In genomic region chr6:17947574-17947973, GRCh38 we compare ENCODE assay signal across 6 cellular contexts. TPM values are rescaled to one million over a fixed set of nuclear protein-coding genes. Genes with fewer than 3 reads are reported as not detected.
DNase-seq lines count a peak whose midpoint lies in the region; ATAC-seq, FAIRE-seq and TF ChIP-seq lines count a peak whose summit lies in the region.
"Not testable (repeated sequence)": the region's sequence is repeated elsewhere in the genome, so short reads cannot be mapped to it uniquely, and the experiment has no call there.
"Had no signal": no experiment of that assay in that cellular context is flagged by ENCODE, and none has a peak within 500 bp of the region (broad histone marks: within the 10 kb centered on the region; RNA-seq: fewer than 3 reads in every experiment).

No MANE protein-coding gene starts in this region.

- not testable (repeated sequence) for H3K9me3 ChIP-seq in esophagus muscularis mucosa; kidney (ENCODE audit: control insufficient read depth in 1 of 2, low read length in 2 of 2); psoas muscle; tibial artery

- H3K9ac ChIP-seq in kidney (ENCODE audit: low read length in 2 of 2): not testable (repeated sequence)

- not testable (repeated sequence) for H3K36me3 ChIP-seq in esophagus muscularis mucosa; kidney (ENCODE audit: control insufficient read depth in 1 of 2, insufficient read depth in 2 of 2, low read length in 2 of 2); psoas muscle (ENCODE audit: insufficient read depth in 1 of 2, low read depth in 1 of 2); tibial artery

- H3K36me3 Mint-ChIP-seq in chondrocyte (ENCODE audit: low read depth): not testable (repeated sequence)

- H3K4me3 ChIP-seq in esophagus muscularis mucosa; kidney (ENCODE audit: low read length in 2 of 2); psoas muscle; tibial artery: not testable (repeated sequence)

- not testable (repeated sequence) for TF ChIP-seq CTCF in chondrocyte (IDR thresholded peaks at IDR 0.05); esophagus muscularis mucosa (IDR thresholded peaks at IDR 0.05); kidney (IDR thresholded peaks at IDR 0.05; ENCODE audit: borderline replicate concordance, extremely low read depth, insufficient read depth); psoas muscle (IDR thresholded peaks at IDR 0.05); tibial artery (IDR thresholded peaks at IDR 0.05)

- not testable (repeated sequence) for DNase-seq in chondrocyte (ENCODE audit: low spot score); esophagus muscularis mucosa (ENCODE audit: extremely low spot score); psoas muscle; tibial artery
- peak; percentile 11 for DNase-seq in kidney

- not testable (repeated sequence) for ATAC-seq in psoas muscle

- not testable (repeated sequence) for TF ChIP-seq EP300 in esophagus muscularis mucosa (IDR thresholded peaks at IDR 0.05)

- H3K4me3 Mint-ChIP-seq in chondrocyte (ENCODE audit: unreplicated experiment): not testable (repeated sequence)

- H3K4me1 ChIP-seq in esophagus muscularis mucosa: peaks cover 32 to 70% (median 57%) of the 10 kb centered on the region in 4 donors
- H3K4me1 ChIP-seq in kidney (ENCODE audit: control insufficient read depth in 1 of 2, insufficient read depth in 1 of 2, low read depth in 1 of 2, low read length in 2 of 2): not testable (repeated sequence)
- H3K4me1 ChIP-seq in psoas muscle: peaks cover 49% of the 10 kb centered on the region
- peaks cover 0 to 76% (median 15%) of the 10 kb centered on the region in 4 donors for H3K4me1 ChIP-seq in tibial artery

- H3K9me3 Mint-ChIP-seq in chondrocyte (ENCODE audit: low read depth): not testable (repeated sequence)

- intact Hi-C loops in esophagus muscularis mucosa (cut with DNase I); kidney (cut with DNase I); psoas muscle (cut with DNase I); tibial artery (cut with DNase I; ENCODE audit: low total_unique reads): not testable (repeated sequence)

- WGBS in esophagus muscularis mucosa: 99% methylated on average over 7 of the region's 7 CpGs
- WGBS in psoas muscle, 3 donors: 73 to 90% (median 74%) methylated on average over 7 of the region's 7 CpGs

- FAIRE-seq in kidney (lab: Jason Lieb, UNC): not testable (repeated sequence)

- not testable (repeated sequence) for TF ChIP-seq POLR2A in esophagus muscularis mucosa (IDR thresholded peaks at IDR 0.05; ENCODE audit: low read depth)

- H3K27ac ChIP-seq in esophagus muscularis mucosa (replicated peaks in 1 of 4): peak overlapping the region in 3 of 4 donors; percentile 19 to 53 (median 50)
- not testable (repeated sequence) for H3K27ac ChIP-seq in kidney (ENCODE audit: low read depth in 2 of 2, low read length in 2 of 2)
- H3K27ac ChIP-seq in psoas muscle: peak overlapping the region; percentile 24
- H3K27ac ChIP-seq in tibial artery: peak overlapping the region; percentile 8 to 37

- not testable (repeated sequence) for H3K27me3 ChIP-seq in esophagus muscularis mucosa; psoas muscle (ENCODE audit: insufficient read depth in 3 of 3, low read length in 2 of 3); tibial artery

- not testable (repeated sequence) for H3K27me3 Mint-ChIP-seq in chondrocyte (ENCODE audit: low read depth)

- H3K4me1 Mint-ChIP-seq in chondrocyte (ENCODE audit: low read depth): peaks cover 35% of the 10 kb centered on the region

- peak overlapping the region; percentile 45 for H3K27ac Mint-ChIP-seq in chondrocyte (ENCODE audit: unreplicated experiment)

RNA-seq across cellular contexts. Expression of gene KIF13A, which starts 39.9 kb away (rescaled TPM):
- total RNA-seq in chondrocyte: 39.5 to 51.9 TPM (median 49.7 TPM) in 3 replicates
- total RNA-seq in esophagus muscularis mucosa: 10 to 100 TPM; 63.8 to 86.3 (median 78.2) TPM
- total RNA-seq in kidney: 35.9 TPM
- polyA plus RNA-seq in kidney (ENCODE audit: insufficient read depth, low read depth, low replicate concordance): 12.6 TPM
- 10 to 100 TPM; 62.0 to 80.2 (median 75.0) TPM for total RNA-seq in psoas muscle
- polyA plus RNA-seq in psoas muscle: 10 to 100 TPM; 17.0 to 75.0 (median 27.7) TPM
- polyA plus RNA-seq: CD4-positive, CD25-positive, alpha-beta regulatory T cell had no signal
